In the genomic region with DNA sequence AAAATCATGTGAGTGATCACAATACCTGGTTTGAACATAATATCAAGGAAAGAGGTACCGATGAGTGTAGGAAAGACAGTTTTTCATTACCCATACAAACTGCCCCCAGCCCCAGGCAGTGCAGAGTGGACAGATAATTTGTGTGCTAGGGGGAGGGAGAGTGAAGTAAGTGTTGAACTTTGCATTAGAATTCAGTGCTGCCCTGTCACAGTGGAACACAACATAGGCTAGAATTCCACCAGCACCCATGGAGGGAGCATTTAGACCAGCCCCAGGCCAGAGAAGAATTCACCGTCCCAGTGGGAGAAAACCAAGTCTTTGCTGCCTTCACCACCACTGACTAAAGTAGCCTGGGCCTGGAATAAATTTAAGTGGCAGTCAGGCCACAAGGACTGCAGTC, we compare ENCODE assay signal across 23 cellular contexts.
A peak's percentile ranks its signal among the peaks of the same experiment; 100 is the strongest.
DNase-seq lines count a peak whose midpoint lies in the region; ATAC-seq, FAIRE-seq and TF ChIP-seq lines count a peak whose summit lies in the region.
"Had no signal": no experiment of that assay in that cellular context is flagged by ENCODE, and none has a peak within 500 bp of the region (broad histone marks: within the 10 kb centered on the region; RNA-seq: fewer than 3 reads in every experiment).

No MANE protein-coding gene starts in this region.

- H3K79me2 ChIP-seq in HepG2 (ENCODE audit: insufficient read depth, low read length): no peaks in the 10 kb centered on the region

- no peaks in the 10 kb centered on the region for H3K4me1 Mint-ChIP-seq in WTC11
- H3K4me1 Mint-ChIP-seq: B cell had no signal

- no peak for FAIRE-seq in HepG2 (lab: Jason Lieb, UNC)
- FAIRE-seq: D721Med, GM12892, H1 had no signal

- intact Hi-C loops in HepG2 (cut with micrococcal nuclease; ENCODE audit: unreplicated experiment) (no loop called here), right lobe of liver (cut with DNase I) (no loop called here), ovary (cut with DNase I) (no loop called here), lower leg skin (cut with DNase I; ENCODE audit: low total_unique reads) (no loop called here)

- DNase-seq in HepG2 (ENCODE audit: low spot score) (no peak), right lobe of liver (no peak), WTC11 (ENCODE audit: low spot score) (no peak), islet precursor cell (peak; percentile 47), ovary (no peak), lower leg skin (ENCODE audit: low spot score in 2 of 2) (no peak), GM10266 (ENCODE audit: extremely low spot score) (no peak)
- DNase-seq in activated CD4-positive, alpha-beta T cell treated with anti-CD3 and anti-CD28 coated beads, Interleukin-2, amount 50 U/mL, for 4 hours: no peak
- DNase-seq: CD4-positive, CD25-positive, alpha-beta regulatory T cell; CD8-positive, alpha-beta T cell; DMS 273 treated with DMSO at 0.1 percent for 48 hours; DMS79; EL; GF-D8; H7 had no signal

- no peak overlapping the region for H3K27ac ChIP-seq in HepG2 (ENCODE audit: extremely low read length, insufficient read depth, low read length)
- H3K27ac ChIP-seq in right lobe of liver: no peak overlapping the region
- no peak overlapping the region for H3K27ac ChIP-seq in ovary
- H3K27ac ChIP-seq: 22Rv1, BLaER1, C4-2B had no signal

- H3K27me3 Mint-ChIP-seq in WTC11 (ENCODE audit: low read depth): no peaks in the 10 kb centered on the region
- H3K27me3 Mint-ChIP-seq: B cell; CD4-positive, CD25-positive, alpha-beta regulatory T cell had no signal

- H4K20me1 ChIP-seq in HepG2 (ENCODE audit: insufficient read depth, low read length): no peaks in the 10 kb centered on the region
- H4K20me1 ChIP-seq: BLaER1 had no signal

- POLR2A ChIA-PET in HepG2 (lab: Yijun Ruan, JAX): no interaction called here
- POLR2A ChIA-PET in WTC11 (lab: Charles Lee): no interaction called here

- CTCF ChIA-PET in HepG2 (lab: Yijun Ruan, JAX; ENCODE audit: low intra/inter-chr PET ratio, low total read pairs): no interaction called here
- CTCF ChIA-PET in WTC11 (lab: Charles Lee): no interaction called here

- TF ChIP-seq CTCF in HepG2 (CRISPR knock-in tag; IDR thresholded peaks at IDR 0.05) (no peak), right lobe of liver (IDR thresholded peaks at IDR 0.05) (no peak), WTC11 (IDR thresholded peaks at IDR 0.05) (no peak), ovary (IDR thresholded peaks at IDR 0.05) (no peak), lower leg skin (IDR thresholded peaks at IDR 0.05) (no peak), GM10266 (IDR thresholded peaks at IDR 0.05; ENCODE audit: control insufficient read depth, insufficient read depth, low read depth, missing control alignments) (no peak)

- H3K4me2 ChIP-seq in HepG2 (ENCODE audit: low read depth, low read length): no peak overlapping the region
- H3K4me2 ChIP-seq: BLaER1 had no signal

- no peaks in the 10 kb centered on the region for H3K9me3 Mint-ChIP-seq in WTC11
- H3K9me3 Mint-ChIP-seq: CD8-positive, alpha-beta T cell had no signal

- TF ChIP-seq POLR2A in HepG2 (IDR thresholded peaks at IDR 0.05; ENCODE audit: insufficient read depth in 1 of 2, low read depth in 2 of 2, low read length in 2 of 2): no peak
- no peak for TF ChIP-seq POLR2A in right lobe of liver (IDR thresholded peaks at IDR 0.05)
- TF ChIP-seq POLR2A in ovary (IDR thresholded peaks at IDR 0.05): no peak
- no peak for TF ChIP-seq POLR2A in lower leg skin (IDR thresholded peaks at IDR 0.05)

- no peaks in the 10 kb centered on the region for H3K36me3 Mint-ChIP-seq in WTC11

- no peak for TF ChIP-seq RAD21 in HepG2 (CRISPR knock-in tag; IDR thresholded peaks at IDR 0.05)

- H3K27me3 ChIP-seq in HepG2 (ENCODE audit: control insufficient read depth in 1 of 2, insufficient read depth in 2 of 2, low read length in 2 of 2) (no peaks in the 10 kb centered on the region; a peak in 1 of 5 replicates), right lobe of liver (no peaks in the 10 kb centered on the region), ovary (no peaks in the 10 kb centered on the region)
- H3K27me3 ChIP-seq: BLaER1 had no signal

- H3K9ac ChIP-seq in HepG2 (ENCODE audit: insufficient read depth, low read depth, low read length): no peak overlapping the region
- H3K9ac ChIP-seq: BLaER1 had no signal

- ATAC-seq in HepG2: peak; percentile 55
- ATAC-seq in right lobe of liver: no peak
- peak; percentile 58 for ATAC-seq in WTC11
- ATAC-seq: CD8-positive, alpha-beta T cell; HCT116 had no signal

- 87% methylated on average over 2 of the region's 2 CpGs for WGBS in HepG2 (ENCODE audit: low lambda C conversion rate)
- 100% methylated on average over 2 of the region's 2 CpGs for WGBS in right lobe of liver (ENCODE audit: insufficient coverage, low coverage, low lambda C conversion rate, missing lambda C conversion rate)
- 90 to 100% (median 97%) methylated on average over 2 of the region's 2 CpGs for WGBS in ovary, 3 donors
- 98% methylated on average over 2 of the region's 2 CpGs for WGBS in lower leg skin, 2 donors

- H2AFZ ChIP-seq in HepG2 (ENCODE audit: low read length): no peak overlapping the region

- H3K36me3 ChIP-seq in HepG2 (replicated peaks in 1 of 2; ENCODE audit: control insufficient read depth in 1 of 2, insufficient read depth in 2 of 2, low read length in 2 of 2): no peaks in the 10 kb centered on the region
- H3K36me3 ChIP-seq in right lobe of liver: no peaks in the 10 kb centered on the region
- H3K36me3 ChIP-seq in ovary: no peaks in the 10 kb centered on the region

- TF ChIP-seq EP300 in HepG2 (IDR thresholded peaks at IDR 0.05; ENCODE audit: low read depth in 2 of 2, low read length in 2 of 2): no peak
- TF ChIP-seq EP300 in HepG2 (CRISPR knock-in tag; IDR thresholded peaks at IDR 0.05; ENCODE audit: borderline replicate concordance): no peak
- no peak for TF ChIP-seq EP300 in ovary (IDR thresholded peaks at IDR 0.05)

- H3K4me3 ChIP-seq in HepG2 (replicated peaks in 1 of 3; ENCODE audit: insufficient read depth in 1 of 3, low read depth in 2 of 3, low read length in 3 of 3): no peak overlapping the region
- no peak overlapping the region for H3K4me3 ChIP-seq in right lobe of liver
- no peak overlapping the region for H3K4me3 ChIP-seq in ovary
- H3K4me3 ChIP-seq in lower leg skin (ENCODE audit: low read depth, poor library complexity, severe bottlenecking): no peak overlapping the region
- H3K4me3 ChIP-seq: BLaER1 had no signal

- no peaks in the 10 kb centered on the region for H3K9me3 ChIP-seq in HepG2 (ENCODE audit: low read length)
- H3K9me3 ChIP-seq in right lobe of liver: no peaks in the 10 kb centered on the region
- no peaks in the 10 kb centered on the region for H3K9me3 ChIP-seq in ovary
- H3K9me3 ChIP-seq: BLaER1 had no signal

- in situ Hi-C loops in HepG2 (cut with HindIII; ENCODE audit: extremely low pct_ligation_motif_present, low pct_unique_long_range_greater_than_20kb): no loop called here

- H3K4me3 Mint-ChIP-seq in WTC11: no peak overlapping the region
- H3K4me3 Mint-ChIP-seq: B cell; CD4-positive, CD25-positive, alpha-beta regulatory T cell; CD8-positive, alpha-beta T cell had no signal

- no peak overlapping the region for H3K27ac Mint-ChIP-seq in WTC11
- H3K27ac Mint-ChIP-seq: B cell; CD4-positive, CD25-positive, alpha-beta regulatory T cell; CD8-positive, alpha-beta T cell had no signal

- H3K4me1 ChIP-seq in HepG2 (ENCODE audit: insufficient read depth, low read length): peaks cover 5% of the 10 kb centered on the region; the same call in 1 of the 2 replicates
- no peaks in the 10 kb centered on the region for H3K4me1 ChIP-seq in right lobe of liver
- no peaks in the 10 kb centered on the region for H3K4me1 ChIP-seq in ovary (ENCODE audit: insufficient read depth)
- H3K4me1 ChIP-seq: BLaER1 had no signal

- no TSS peak for BruUV-seq in HepG2 (replicated peaks; lab: Mats Ljungman, UMichigan)

TF ChIP-seq in HepG2, 621 proteins besides CTCF, POLR2A, EP300 and RAD21 (continues in another document):
- TF ChIP-seq ZNF619 (CRISPR knock-in tag; IDR thresholded peaks at IDR 0.05): no peak
- TF ChIP-seq, protein P1, sequence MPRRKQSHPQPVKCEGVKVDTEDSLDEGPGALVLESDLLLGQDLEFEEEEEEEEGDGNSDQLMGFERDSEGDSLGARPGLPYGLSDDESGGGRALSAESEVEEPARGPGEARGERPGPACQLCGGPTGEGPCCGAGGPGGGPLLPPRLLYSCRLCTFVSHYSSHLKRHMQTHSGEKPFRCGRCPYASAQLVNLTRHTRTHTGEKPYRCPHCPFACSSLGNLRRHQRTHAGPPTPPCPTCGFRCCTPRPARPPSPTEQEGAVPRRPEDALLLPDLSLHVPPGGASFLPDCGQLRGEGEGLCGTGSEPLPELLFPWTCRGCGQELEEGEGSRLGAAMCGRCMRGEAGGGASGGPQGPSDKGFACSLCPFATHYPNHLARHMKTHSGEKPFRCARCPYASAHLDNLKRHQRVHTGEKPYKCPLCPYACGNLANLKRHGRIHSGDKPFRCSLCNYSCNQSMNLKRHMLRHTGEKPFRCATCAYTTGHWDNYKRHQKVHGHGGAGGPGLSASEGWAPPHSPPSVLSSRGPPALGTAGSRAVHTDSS (CRISPR knock-in tag; conservative IDR thresholded peaks at IDR 0.05): no peak
- no peak for TF ChIP-seq TSC22D2 (CRISPR knock-in tag; IDR thresholded peaks at IDR 0.05; ENCODE audit: borderline replicate concordance)
- TF ChIP-seq PTBP1 (IDR thresholded peaks at IDR 0.05; ENCODE audit: low read depth, low read length, poor library complexity, severe bottlenecking): no peak
- TF ChIP-seq ZFP62 (CRISPR knock-in tag; IDR thresholded peaks at IDR 0.05): no peak
- TF ChIP-seq KLF12 (CRISPR knock-in tag; IDR thresholded peaks at IDR 0.05; ENCODE audit: borderline replicate concordance): no peak

TF ChIP-seq in WTC11, 78 proteins besides CTCF, POLR2A, EP300 and RAD21:
- TF ChIP-seq ZNF121 (CRISPR knock-in tag; IDR thresholded peaks at IDR 0.05) (no peak), ZNF423 (CRISPR knock-in tag; IDR thresholded peaks at IDR 0.05) (no peak), EMX1 (CRISPR knock-in tag; IDR thresholded peaks at IDR 0.05) (no peak), PRRX2 (CRISPR knock-in tag; IDR thresholded peaks at IDR 0.05) (no peak), TCF7 (CRISPR knock-in tag; IDR thresholded peaks at IDR 0.05; ENCODE audit: low read depth) (no peak), ATF1 (CRISPR knock-in tag; IDR thresholded peaks at IDR 0.05) (no peak)
- TF ChIP-seq, protein P2, sequence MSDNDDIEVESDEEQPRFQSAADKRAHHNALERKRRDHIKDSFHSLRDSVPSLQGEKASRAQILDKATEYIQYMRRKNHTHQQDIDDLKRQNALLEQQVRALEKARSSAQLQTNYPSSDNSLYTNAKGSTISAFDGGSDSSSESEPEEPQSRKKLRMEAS (CRISPR knock-in tag; IDR thresholded peaks at IDR 0.05): no peak
- TF ChIP-seq, protein P3, sequence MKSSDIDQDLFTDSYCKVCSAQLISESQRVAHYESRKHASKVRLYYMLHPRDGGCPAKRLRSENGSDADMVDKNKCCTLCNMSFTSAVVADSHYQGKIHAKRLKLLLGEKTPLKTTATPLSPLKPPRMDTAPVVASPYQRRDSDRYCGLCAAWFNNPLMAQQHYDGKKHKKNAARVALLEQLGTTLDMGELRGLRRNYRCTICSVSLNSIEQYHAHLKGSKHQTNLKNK (CRISPR knock-in tag; IDR thresholded peaks at IDR 0.05): no peak

Comparison
In these comparisons a context has a peak if more than half of its experiments do, and no peak if none do; other contexts are left out.
1. ATAC-seq: peak in HepG2 (single experiment) and WTC11 (single experiment); none in right lobe of liver (0 of 4).